8 cellular contexts compared by ENCODE assay signal in genomic region chr15:41284425-41285177, GRCh38. TPM values are rescaled to one million over a fixed set of nuclear protein-coding genes. Genes with fewer than 3 reads are reported as not detected.
DNase-seq lines count a peak whose midpoint lies in the region; ATAC-seq and TF ChIP-seq lines count a peak whose summit lies in the region.

No MANE protein-coding gene starts in this region.

- peak overlapping the region; percentile 89 for H3K27ac ChIP-seq in suprapubic skin

- H3K27me3 ChIP-seq in suprapubic skin: no peaks in the 10 kb centered on the region

- H3K4me1 ChIP-seq in suprapubic skin: peaks cover 35% of the 10 kb centered on the region

- no peak for TF ChIP-seq CTCF in suprapubic skin (IDR thresholded peaks at IDR 0.05)

- peaks cover 37% of the 10 kb centered on the region for H3K36me3 ChIP-seq in suprapubic skin

- DNase-seq in NCI-H345 (lab: John Stamatoyannopoulos, UW): peak; percentile 4
- DNase-seq in NCI-H345 treated with DMSO at 0.1 percent for 48 hours (lab: John Stamatoyannopoulos, UW; ENCODE audit: unreplicated experiment): no peak
- DNase-seq in NCI-H69 (lab: John Stamatoyannopoulos, UW): peak; percentile 73
- DNase-seq in central memory CD4-positive, alpha-beta T cell: peak; percentile 9
- peak; percentile 57 for DNase-seq in left lobe of liver (ENCODE audit: low spot score)
- peak in 1 of 2 donors; percentile 62 for DNase-seq in suprapubic skin (ENCODE audit: low spot score in 2 of 2)

- H3K4me3 ChIP-seq in suprapubic skin: peak overlapping the region; percentile 86

- H3K9me3 ChIP-seq in suprapubic skin: no peaks in the 10 kb centered on the region

- 1% methylated on average over 20 of the region's 20 CpGs for WGBS in suprapubic skin

- no peak for TF ChIP-seq EP300 in suprapubic skin (IDR thresholded peaks at IDR 0.05)

- no peak for TF ChIP-seq POLR2A in suprapubic skin (IDR thresholded peaks at IDR 0.05)

- peak; percentile 41 for ATAC-seq in left lobe of liver
- ATAC-seq in HG03159 (IDR thresholded peaks at IDR 0.05; ENCODE audit: unreplicated experiment): no peak
- no peak for ATAC-seq in GM21717 (IDR thresholded peaks at IDR 0.05; ENCODE audit: unreplicated experiment)

RNA-seq across cellular contexts. Expression of gene OIP5, which starts 47.8 kb away (rescaled TPM):
- 0.38 TPM for total RNA-seq in left lobe of liver
- total RNA-seq in suprapubic skin: 1 to 10 TPM in 3 of 4 donors, not detected in 1; 1.4 to 5.5 (median 2.2) TPM

RNA-seq across cellular contexts. Expression of gene NUSAP1, which starts 48.1 kb away (rescaled TPM):
- total RNA-seq in left lobe of liver (3.3 TPM), suprapubic skin (10 to 100 TPM; 11.1 to 19.0 (median 15.9) TPM)

RNA-seq across cellular contexts. Expression of gene CHP1, which starts 53.5 kb away (rescaled TPM):
- total RNA-seq in left lobe of liver: 176 TPM
- 100 to 1,000 TPM; 103 to 187 (median 166) TPM for total RNA-seq in suprapubic skin

RNA-seq across cellular contexts. Expression of gene EXD1, which starts 54.0 kb away (rescaled TPM):
- total RNA-seq in left lobe of liver: not detected
- total RNA-seq in suprapubic skin: under 1 TPM in 1 of 4 donors, not detected in 3; 0.32 TPM
